ENCODE assay signal across 18 cellular contexts in the genomic region with DNA sequence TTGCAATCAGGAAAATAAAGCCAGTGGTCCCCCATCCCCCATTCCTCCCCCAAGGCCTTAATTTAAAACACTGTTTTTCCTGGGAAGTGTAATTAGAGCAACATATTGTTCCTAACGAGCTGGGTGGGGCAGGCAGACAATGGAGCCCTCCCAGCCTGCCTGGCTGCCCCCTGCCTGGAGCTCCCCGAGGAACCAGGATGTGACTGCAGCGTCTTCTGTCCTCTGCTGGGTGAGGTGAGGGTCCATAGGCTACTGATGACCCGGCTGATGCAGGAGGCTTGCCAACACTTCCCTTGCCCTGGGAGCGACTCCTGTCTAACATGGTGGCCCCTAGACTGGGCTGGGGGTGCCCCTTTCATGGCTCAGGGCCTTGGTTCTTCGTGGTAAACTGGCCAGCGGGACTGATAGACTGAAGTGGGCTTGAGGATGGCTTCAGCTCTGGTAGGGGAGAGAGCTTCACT.
DNase-seq lines count a peak whose midpoint lies in the region; ATAC-seq and TF ChIP-seq lines count a peak whose summit lies in the region.
"Had no signal": no experiment of that assay in that cellular context is flagged by ENCODE, and none has a peak within 500 bp of the region (broad histone marks: within the 10 kb centered on the region; RNA-seq: fewer than 3 reads in every experiment).

No MANE protein-coding gene starts in this region.

- in situ Hi-C loops in KBM-7 (cut with MboI; ENCODE audit: low pct_unique_long_range_greater_than_20kb, low sequenced_read_pairs), result no loop called here

- no peaks in the 10 kb centered on the region for H3K4me1 ChIP-seq in Peyer's patch
- H3K4me1 ChIP-seq in heart left ventricle, result peaks cover 7 to 47% (median 22%) of the 10 kb centered on the region in 12 donors

- H3K36me3 ChIP-seq in Peyer's patch (no peaks in the 10 kb centered on the region), heart left ventricle (peaks cover 0 to 15% (median 8%) of the 10 kb centered on the region in 9 donors)
- H3K36me3 ChIP-seq: tibial artery had no signal

- no peaks in the 10 kb centered on the region for H3K27me3 ChIP-seq in Peyer's patch
- H3K27me3 ChIP-seq in heart left ventricle, result no peaks in the 10 kb centered on the region
- H3K27me3 ChIP-seq: tibial artery had no signal

- peak; percentile 41 for DNase-seq in CD14-positive monocyte (ENCODE audit: low spot score)
- DNase-seq in Peyer's patch, result peak in 2 of 3 donors; percentile 25 to 36
- DNase-seq in heart left ventricle, result peak in 4 of 5 donors; percentile 30 to 63 (median 44)
- peak; percentile 9 for DNase-seq in retina
- DNase-seq in NCI-H2029 treated with DMSO at 0.1 percent for 48 hours (lab: John Stamatoyannopoulos, UW), result no peak
- DNase-seq in activated T-cell treated with anti-CD3 and anti-CD28 coated beads, Interleukin-2, amount 50 U/mL, for 48 hours, result no peak
- no peak for DNase-seq in KBM-7
- DNase-seq: activated CD4-positive, alpha-beta T cell treated with anti-CD3 and anti-CD28 coated beads for 4 hours; activated T-cell treated with anti-CD3 and anti-CD28 coated beads, Interleukin-2, amount 50 U/mL, for 24 hours; AML-193; amniotic stem cell; hypothalamus; NCI-H82; stimulated activated CD4-positive, alpha-beta T cell treated with anti-CD3 and anti-CD28 coated beads, Interleukin-2, amount 100 ng/mL, for 24 hours had no signal

- no peak for TF ChIP-seq POLR2A in Peyer's patch (IDR thresholded peaks at IDR 0.05)
- TF ChIP-seq POLR2A in heart left ventricle (IDR thresholded peaks at IDR 0.05), result no peak

- intact Hi-C loops in CD14-positive monocyte (cut with micrococcal nuclease) (no loop called here), heart left ventricle (cut with DNase I) (loop anchor here in 6 of 10 donors (5.0 to 10.0 kb wide), 4 partner anchors 59 to 546 kb away; no protein-coding TSS in a partner anchor)

- no peak for TF ChIP-seq CTCF in CD14-positive monocyte (IDR thresholded peaks at IDR 0.05)
- no peak for TF ChIP-seq CTCF in Peyer's patch (IDR thresholded peaks at IDR 0.05)
- no peak for TF ChIP-seq CTCF in heart left ventricle (IDR thresholded peaks at IDR 0.05)

- peaks cover 3 to 4% (median 3%) of the 10 kb centered on the region in 3 donors for H3K27me3 Mint-ChIP-seq in CD14-positive monocyte (ENCODE audit: low read depth in 3 of 3)

- H3K4me3 Mint-ChIP-seq in CD14-positive monocyte, result no peak overlapping the region
- H3K4me3 Mint-ChIP-seq: activated T-cell treated with anti-CD3 and anti-CD28 coated beads, Interleukin-2, amount 50 U/mL, for 24 hours had no signal

- WGBS in heart left ventricle, 4 donors, result 46 to 75% (median 70%) methylated on average over 3 to 7 of the region's 7 CpGs

- no peaks in the 10 kb centered on the region for H3K9me3 ChIP-seq in Peyer's patch
- no peaks in the 10 kb centered on the region for H3K9me3 ChIP-seq in heart left ventricle
- H3K9me3 ChIP-seq: tibial artery had no signal

- peaks cover 84 to 87% of the 10 kb centered on the region in 2 donors for H3K36me3 Mint-ChIP-seq in CD14-positive monocyte

- ATAC-seq in heart left ventricle, result peak in 3 of 4 donors; percentile 33 to 73 (median 54)
- ATAC-seq in GM18502 (IDR thresholded peaks at IDR 0.05; ENCODE audit: poor library complexity, unreplicated experiment), result no peak
- ATAC-seq: esophagus mucosa had no signal

- H3K9me3 Mint-ChIP-seq in CD14-positive monocyte, result no peaks in the 10 kb centered on the region
- H3K9me3 Mint-ChIP-seq: activated T-cell treated with anti-CD3 and anti-CD28 coated beads, Interleukin-2, amount 50 U/mL, for 24 hours had no signal

- H3K4me1 Mint-ChIP-seq in CD14-positive monocyte, result peaks cover 17% of the 10 kb centered on the region

- H3K4me3 ChIP-seq in Peyer's patch (no peak overlapping the region), heart left ventricle (no peak overlapping the region)
- H3K4me3 ChIP-seq: tibial artery had no signal

- H3K27ac ChIP-seq in Peyer's patch (no peak overlapping the region), heart left ventricle (peak overlapping the region in 10 of 12 donors; percentile 23 to 83 (median 59))
- H3K27ac ChIP-seq: RWPE1, tibial artery had no signal

- H3K27ac Mint-ChIP-seq in CD14-positive monocyte, result no peak overlapping the region
- H3K27ac Mint-ChIP-seq: activated T-cell treated with anti-CD3 and anti-CD28 coated beads, Interleukin-2, amount 50 U/mL, for 24 hours had no signal

Comparison
In these comparisons a context has a peak if more than half of its experiments do, and no peak if none do; other contexts are left out.
1. DNase-seq: peak in CD14-positive monocyte (single experiment), Peyer's patch (2 of 3), heart left ventricle (4 of 5) and retina (single experiment); none in NCI-H2029 treated with DMSO at 0.1 percent for 48 hours (single experiment), activated T-cell treated with anti-CD3 and anti-CD28 coated beads, Interleukin-2, amount 50 U/mL, for 48 hours (0 of 2) and KBM-7 (single experiment).
2. H3K27ac ChIP-seq: peak in heart left ventricle (10 of 12); none in Peyer's patch (0 of 4).
3. intact Hi-C loops: an anchor here in heart left ventricle (5.0 to 10.0 kb wide); none called in CD14-positive monocyte.